ENCODE assay signal across 20 cellular contexts in genomic region chr1:212917134-212917485, GRCh38. TPM values are rescaled to one million over a fixed set of nuclear protein-coding genes. Genes with fewer than 3 reads are reported as not detected.
A peak's percentile ranks its signal among the peaks of the same experiment; 100 is the strongest.
DNase-seq lines count a peak whose midpoint lies in the region; ATAC-seq and TF ChIP-seq lines count a peak whose summit lies in the region.
"Had no signal": no experiment of that assay in that cellular context is flagged by ENCODE, and none has a peak within 500 bp of the region (broad histone marks: within the 10 kb centered on the region; RNA-seq: fewer than 3 reads in every experiment).

No MANE protein-coding gene starts in this region.

- H3K4me1 ChIP-seq in BLaER1 (peaks cover 17% of the 10 kb centered on the region), HUES64 (ENCODE audit: insufficient read depth, low read length) (peaks cover 27% of the 10 kb centered on the region), endodermal cell (ENCODE audit: control insufficient read depth, insufficient read depth, low read length) (peaks cover 8% of the 10 kb centered on the region), BE2C (peaks cover 6% of the 10 kb centered on the region)

- H3K27me3 Mint-ChIP-seq in endodermal cell (ENCODE audit: insufficient read depth), result no peaks in the 10 kb centered on the region
- peaks cover 23% of the 10 kb centered on the region for H3K27me3 Mint-ChIP-seq in neural crest cell (ENCODE audit: low read depth)
- peaks cover 21% of the 10 kb centered on the region for H3K27me3 Mint-ChIP-seq in activated T-helper 17 cell treated with anti-CD3 and anti-CD28 coated beads, Interleukin-2, amount 50 U/mL, for 72 hours

- H3K27ac Mint-ChIP-seq in endodermal cell (peak overlapping the region; percentile 41), neural crest cell (ENCODE audit: unreplicated experiment) (no peak overlapping the region)
- H3K27ac Mint-ChIP-seq in activated T-helper 17 cell treated with anti-CD3 and anti-CD28 coated beads, Interleukin-2, amount 50 U/mL, for 72 hours, result no peak overlapping the region

- H3K4me1 Mint-ChIP-seq in endodermal cell (peaks cover 42% of the 10 kb centered on the region), neural crest cell (peaks cover 30% of the 10 kb centered on the region)
- no peaks in the 10 kb centered on the region for H3K4me1 Mint-ChIP-seq in activated T-helper 17 cell treated with anti-CD3 and anti-CD28 coated beads, Interleukin-2, amount 50 U/mL, for 72 hours

- TF ChIP-seq CTCF in endodermal cell (conservative IDR thresholded peaks at IDR 0.05), result no peak
- TF ChIP-seq CTCF in neural crest cell (conservative IDR thresholded peaks at IDR 0.05), result no peak
- TF ChIP-seq CTCF in BE2C (IDR thresholded peaks at IDR 0.05; ENCODE audit: low read depth, low read length), result no peak

- peak overlapping the region; percentile 61 for H3K4me2 ChIP-seq in BLaER1
- H3K4me2 ChIP-seq: PC-9 had no signal

- H3K27me3 ChIP-seq in BLaER1 (no peaks in the 10 kb centered on the region), HUES64 (ENCODE audit: insufficient read depth, low read length) (no peaks in the 10 kb centered on the region), endodermal cell (ENCODE audit: control insufficient read depth, insufficient read depth, low read length, poor library complexity, severe bottlenecking) (no peaks in the 10 kb centered on the region), BE2C (no peaks in the 10 kb centered on the region)
- H3K27me3 ChIP-seq: hepatocyte had no signal

- H3K4me3 ChIP-seq in BLaER1 (no peak overlapping the region), HUES64 (ENCODE audit: low read length) (peak overlapping the region; percentile 34), endodermal cell (ENCODE audit: low read length) (no peak overlapping the region), BE2C (ENCODE audit: low read depth, low read length) (no peak overlapping the region)
- H3K4me3 ChIP-seq: hepatocyte, PC-9 had no signal

- H3K9ac ChIP-seq in BLaER1 (no peak overlapping the region), HUES64 (ENCODE audit: low read depth, low read length) (no peak overlapping the region), endodermal cell (ENCODE audit: extremely low read depth, low read length, poor library complexity, severe bottlenecking) (no peak overlapping the region)

- H4K20me1 ChIP-seq in BLaER1, result no peaks in the 10 kb centered on the region

- H3K36me3 ChIP-seq in BLaER1 (no peaks in the 10 kb centered on the region), HUES64 (ENCODE audit: insufficient read depth, low read length) (no peaks in the 10 kb centered on the region), endodermal cell (ENCODE audit: control insufficient read depth, insufficient read depth, low read length) (no peaks in the 10 kb centered on the region), BE2C (no peaks in the 10 kb centered on the region)
- H3K36me3 ChIP-seq: WERI-Rb-1 had no signal

- H3K4me3 Mint-ChIP-seq in endodermal cell (peak overlapping the region; percentile 35), neural crest cell (no peak overlapping the region)
- no peak overlapping the region for H3K4me3 Mint-ChIP-seq in activated T-helper 17 cell treated with anti-CD3 and anti-CD28 coated beads, Interleukin-2, amount 50 U/mL, for 72 hours
- H3K4me3 Mint-ChIP-seq: naive thymus-derived CD8-positive, alpha-beta T cell had no signal

- H3K27ac ChIP-seq in BLaER1 (no peak overlapping the region), HUES64 (ENCODE audit: low read depth, low read length) (peak overlapping the region; percentile 98), endodermal cell (ENCODE audit: low read depth, low read length) (peak overlapping the region; percentile 58)
- H3K27ac ChIP-seq: hepatocyte, PC-9 had no signal

- no peak for DNase-seq in endodermal cell
- peak; percentile 9 for DNase-seq in neural crest cell (ENCODE audit: low read depth, low spot score)
- no peak for DNase-seq in activated effector memory CD4-positive, alpha-beta T cell treated with Interleukin-2 at 50 U/mL for 16 hours
- no peak for DNase-seq in BE2C
- no peak for DNase-seq in CD1c-positive myeloid dendritic cell (ENCODE audit: extremely low spot score)
- DNase-seq: activated CD4-positive, alpha-beta T cell treated with anti-CD3 and anti-CD28 coated beads, Interleukin-2, amount 50 U/mL, for 4 hours; activated gamma-delta T cell treated with Interleukin-2 at 50 U/mL for 16 hours; Karpas-422; kidney; naive thymus-derived CD8-positive, alpha-beta T cell; NCI-H1048; PC-9; stimulated activated CD4-positive, alpha-beta T cell treated with anti-CD3 and anti-CD28 coated beads, Interleukin-2, amount 100 ng/mL, for 24 hours; stimulated activated naive B cell treated with anti-CD40 and anti-IgM and Interleukin-4, amounts not matched to agents 10 μg/mL and 1 μg/mL and 100 μg/mL, for 72 hours had no signal

- H3K9me3 ChIP-seq in BLaER1, result no peaks in the 10 kb centered on the region
- no peaks in the 10 kb centered on the region for H3K9me3 ChIP-seq in HUES64 (ENCODE audit: insufficient read depth, low read depth, low read length)
- H3K9me3 ChIP-seq in endodermal cell (ENCODE audit: control insufficient read depth, low read length), result no peaks in the 10 kb centered on the region
- no peaks in the 10 kb centered on the region for H3K9me3 ChIP-seq in BE2C

- no peak for ATAC-seq in activated T-helper 17 cell treated with anti-CD3 and anti-CD28 coated beads, Interleukin-2, amount 50 U/mL, for 72 hours (replicated peaks)
- ATAC-seq: naive thymus-derived CD8-positive, alpha-beta T cell had no signal

- H3K9me3 Mint-ChIP-seq in endodermal cell, result no peaks in the 10 kb centered on the region
- H3K9me3 Mint-ChIP-seq in neural crest cell, result no peaks in the 10 kb centered on the region
- H3K9me3 Mint-ChIP-seq in activated T-helper 17 cell treated with anti-CD3 and anti-CD28 coated beads, Interleukin-2, amount 50 U/mL, for 72 hours, result no peaks in the 10 kb centered on the region
- H3K9me3 Mint-ChIP-seq: CD14-positive monocyte; stimulated activated naive B cell treated with anti-CD40 and anti-IgM and Interleukin-4, amounts not matched to agents 10 μg/mL and 1 μg/mL and 100 μg/mL, for 72 hours had no signal

- H3K36me3 Mint-ChIP-seq in endodermal cell (ENCODE audit: low read depth) (peaks cover 4% of the 10 kb centered on the region), neural crest cell (ENCODE audit: low read depth) (no peaks in the 10 kb centered on the region)
- no peaks in the 10 kb centered on the region for H3K36me3 Mint-ChIP-seq in activated T-helper 17 cell treated with anti-CD3 and anti-CD28 coated beads, Interleukin-2, amount 50 U/mL, for 72 hours (ENCODE audit: low read depth)
- H3K36me3 Mint-ChIP-seq: CD14-positive monocyte; naive thymus-derived CD8-positive, alpha-beta T cell; stimulated activated naive B cell treated with anti-CD40 and anti-IgM and Interleukin-4, amounts not matched to agents 10 μg/mL and 1 μg/mL and 100 μg/mL, for 72 hours had no signal

- 45% methylated on average over 8 of the region's 9 CpGs for WGBS in HUES64
- 60 to 69% methylated on average over 5 to 9 of the region's 9 CpGs for WGBS in endodermal cell (ENCODE audit: insufficient coverage in 1 of 2, insufficient read length in 1 of 2), 2 experiments

RNA-seq across cellular contexts. Expression of gene VASH2, which starts 33.2 kb away (rescaled TPM):
- polyA plus RNA-seq in HUES64 (2013, experiment 1 of 2), result 79.9 TPM
- polyA plus RNA-seq in HUES64 (2013, experiment 2 of 2), result 70.5 TPM
- total RNA-seq in endodermal cell (10 to 100 TPM; 13.7 to 30.2 TPM), neural crest cell (8.7 and 10.3 TPM in 2 replicates)
- 22.4 TPM for polyA plus RNA-seq in endodermal cell (2013, experiment 1 of 2)
- 18.2 TPM for polyA plus RNA-seq in endodermal cell (2013, experiment 2 of 2)
- polyA plus RNA-seq in BE2C (2012; ENCODE audit: insufficient read depth, insufficient read length, low read depth), result 7.1 TPM
- under 1 TPM in 1 of 2 donors, not detected in 1; 0.52 TPM for total RNA-seq in activated T-helper 17 cell treated with anti-CD3 and anti-CD28 coated beads, Interleukin-2, amount 50 U/mL, for 72 hours
- total RNA-seq: naive thymus-derived CD8-positive, alpha-beta T cell; PC-9 had no signal
- polyA plus RNA-seq: CD14-positive monocyte had no signal

RNA-seq across cellular contexts. Expression of gene FLVCR1, which starts 59.0 kb away (rescaled TPM):
- polyA plus RNA-seq in HUES64 (2013, experiment 1 of 2), result 35.1 TPM
- 30.2 TPM for polyA plus RNA-seq in HUES64 (2013, experiment 2 of 2)
- total RNA-seq in endodermal cell (10 to 100 TPM; 47.3 to 49.2 TPM), neural crest cell (31.4 and 33.0 TPM in 2 replicates)
- polyA plus RNA-seq in endodermal cell (2013, experiment 1 of 2), result 28.6 TPM
- polyA plus RNA-seq in endodermal cell (2013, experiment 2 of 2), result 27.8 TPM
- polyA plus RNA-seq in BE2C (2012; ENCODE audit: insufficient read depth, insufficient read length, low read depth), result 11.0 TPM
- 10 to 100 TPM in 1 of 2 donors, 1 to 10 TPM in 1; 9.7 to 22.9 TPM for total RNA-seq in activated T-helper 17 cell treated with anti-CD3 and anti-CD28 coated beads, Interleukin-2, amount 50 U/mL, for 72 hours
